ENCODE assay signal across 9 cellular contexts in the genomic region with DNA sequence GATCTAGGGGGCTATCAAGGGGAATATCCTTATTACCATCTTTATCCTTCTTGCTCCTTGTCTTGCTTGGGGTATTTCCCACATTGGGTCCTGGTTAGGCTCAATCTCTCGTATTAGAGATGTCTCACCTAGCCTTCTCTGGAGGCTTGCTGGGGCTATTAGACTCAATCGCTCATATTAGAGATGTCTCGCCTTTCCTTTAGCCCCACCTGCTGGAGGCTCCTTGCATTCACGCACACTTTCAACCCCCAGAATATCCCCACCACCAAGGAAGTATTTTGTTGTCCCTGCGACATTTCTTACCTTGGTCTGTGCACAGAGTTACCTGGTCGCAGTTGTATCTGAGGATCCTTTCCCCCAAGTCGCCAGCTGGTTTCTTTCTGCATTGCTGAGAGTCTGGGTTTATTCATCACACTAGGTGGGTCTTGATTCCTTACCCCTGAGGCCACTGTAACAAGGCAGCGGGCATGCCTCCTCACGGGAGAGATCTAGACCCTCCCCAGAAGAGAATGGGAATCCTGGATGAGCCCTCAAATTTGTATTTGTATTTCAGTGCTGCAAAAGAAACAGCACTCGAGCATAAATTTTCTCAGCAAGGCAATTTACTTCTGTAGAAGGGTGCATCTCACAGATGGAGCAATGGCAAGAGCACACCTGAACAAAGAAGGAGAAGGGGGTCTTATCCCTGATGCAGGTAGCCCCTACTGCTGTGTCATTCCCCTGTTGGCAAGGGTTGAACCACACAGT. TPM values are rescaled to one million over a fixed set of nuclear protein-coding genes. Genes with fewer than 3 reads are reported as not detected.
DNase-seq lines count a peak whose midpoint lies in the region; ATAC-seq and TF ChIP-seq lines count a peak whose summit lies in the region.
"Had no signal": no experiment of that assay in that cellular context is flagged by ENCODE, and none has a peak within 500 bp of the region (broad histone marks: within the 10 kb centered on the region; RNA-seq: fewer than 3 reads in every experiment).

No MANE protein-coding gene starts in this region.

- H3K4me3 ChIP-seq in LNCaP clone FGC (ENCODE audit: low read depth, low read length) (no peak overlapping the region), kidney epithelial cell (ENCODE audit: low read depth, low read length) (no peak overlapping the region), suprapubic skin (no peak overlapping the region)

- no peak for TF ChIP-seq POLR2A in suprapubic skin (IDR thresholded peaks at IDR 0.05)

- TF ChIP-seq EP300 in suprapubic skin (IDR thresholded peaks at IDR 0.05): no peak

- H3K27me3 Mint-ChIP-seq in activated T-helper 17 cell treated with anti-CD3 and anti-CD28 coated beads, Interleukin-2, amount 50 U/mL, for 72 hours: no peaks in the 10 kb centered on the region

- H3K27ac ChIP-seq in suprapubic skin: no peak overlapping the region

- H3K4me1 Mint-ChIP-seq in activated T-helper 17 cell treated with anti-CD3 and anti-CD28 coated beads, Interleukin-2, amount 50 U/mL, for 72 hours: no peaks in the 10 kb centered on the region

- no peaks in the 10 kb centered on the region for H3K9me3 Mint-ChIP-seq in activated T-helper 17 cell treated with anti-CD3 and anti-CD28 coated beads, Interleukin-2, amount 50 U/mL, for 72 hours

- TF ChIP-seq CTCF in LNCaP clone FGC (IDR thresholded peaks at IDR 0.05; ENCODE audit: control insufficient read depth, extremely low read depth, insufficient read depth): peak; percentile 31; the same call in 1 of the 2 replicates
- TF ChIP-seq CTCF in kidney epithelial cell (IDR thresholded peaks at IDR 0.05; ENCODE audit: insufficient read depth, low read length, poor library complexity, severe bottlenecking): peak; percentile 23
- TF ChIP-seq CTCF in suprapubic skin (IDR thresholded peaks at IDR 0.05): no peak

- H3K36me3 ChIP-seq in kidney epithelial cell (ENCODE audit: control insufficient read depth, insufficient read depth, low read length) (no peaks in the 10 kb centered on the region), suprapubic skin (no peaks in the 10 kb centered on the region)

- peak; percentile 42 for ATAC-seq in activated T-helper 17 cell treated with anti-CD3 and anti-CD28 coated beads, Interleukin-2, amount 50 U/mL, for 72 hours (replicated peaks)
- ATAC-seq in HG02852 (IDR thresholded peaks at IDR 0.05; ENCODE audit: unreplicated experiment) (no peak), HG03045 (IDR thresholded peaks at IDR 0.05; ENCODE audit: unreplicated experiment) (no peak)

- no peaks in the 10 kb centered on the region for H3K9me3 ChIP-seq in suprapubic skin

- H3K27me3 ChIP-seq in kidney epithelial cell (ENCODE audit: control insufficient read depth, insufficient read depth, low read length) (no peaks in the 10 kb centered on the region), suprapubic skin (no peaks in the 10 kb centered on the region)

- 80% methylated on average over 10 of the region's 10 CpGs for WGBS in suprapubic skin

- no peaks in the 10 kb centered on the region for H3K4me1 ChIP-seq in suprapubic skin

- no peaks in the 10 kb centered on the region for H3K36me3 Mint-ChIP-seq in activated T-helper 17 cell treated with anti-CD3 and anti-CD28 coated beads, Interleukin-2, amount 50 U/mL, for 72 hours (ENCODE audit: low read depth)

- H3K27ac Mint-ChIP-seq in activated T-helper 17 cell treated with anti-CD3 and anti-CD28 coated beads, Interleukin-2, amount 50 U/mL, for 72 hours: no peak overlapping the region

- no peak overlapping the region for H3K4me3 Mint-ChIP-seq in activated T-helper 17 cell treated with anti-CD3 and anti-CD28 coated beads, Interleukin-2, amount 50 U/mL, for 72 hours

- DNase-seq in GM03348 (ENCODE audit: low spot score) (peak; percentile 56), LNCaP clone FGC (ENCODE audit: low read depth) (no peak), kidney epithelial cell (ENCODE audit: low read depth) (no peak), suprapubic skin (ENCODE audit: low spot score in 2 of 2) (no peak), cerebellum (ENCODE audit: low spot score) (no peak)

RNA-seq across cellular contexts. Expression of a gene that starts 15.9 kb away (rescaled TPM):
- 1 to 10 TPM; 7.7 to 9.2 TPM for total RNA-seq in activated T-helper 17 cell treated with anti-CD3 and anti-CD28 coated beads, Interleukin-2, amount 50 U/mL, for 72 hours
- 3.6 and 5.5 TPM in 2 replicates for total RNA-seq in kidney epithelial cell
- total RNA-seq in suprapubic skin: 1 to 10 TPM; 2.4 to 3.4 (median 3.1) TPM
- total RNA-seq in cerebellum: 7.8 TPM

RNA-seq across cellular contexts. Expression of a gene that starts 31.4 kb away (rescaled TPM):
- total RNA-seq in activated T-helper 17 cell treated with anti-CD3 and anti-CD28 coated beads, Interleukin-2, amount 50 U/mL, for 72 hours: 10 to 100 TPM; 13.1 to 15.9 TPM
- total RNA-seq in kidney epithelial cell (15.1 and 17.6 TPM in 2 replicates), suprapubic skin (10 to 100 TPM in 2 of 4 donors, 1 to 10 TPM in 2; 6.0 to 14.9 (median 10.6) TPM), cerebellum (10.6 TPM)

RNA-seq across cellular contexts. Expression of a gene that starts 32.7 kb away (rescaled TPM):
- total RNA-seq in activated T-helper 17 cell treated with anti-CD3 and anti-CD28 coated beads, Interleukin-2, amount 50 U/mL, for 72 hours: under 1 TPM; 0.32 to 0.69 TPM
- total RNA-seq in kidney epithelial cell (1.2 and 1.5 TPM in 2 replicates), suprapubic skin (1 to 10 TPM in 1 of 4 donors, under 1 TPM in 2, not detected in 1; 0.15 to 1.2 (median 0.32) TPM), cerebellum (13.4 TPM)
- total RNA-seq: T-helper 1 cell treated with Interleukin-12 subunit alpha and Interleukin-12 subunit beta and Interleukin-4 antibody, amounts not matched to agents 30 ng/mL and 1 ng/mL, for 36 hours had no signal

RNA-seq across cellular contexts. Expression of a gene that starts 38.4 kb away (rescaled TPM):
- not detected for total RNA-seq in activated T-helper 17 cell treated with anti-CD3 and anti-CD28 coated beads, Interleukin-2, amount 50 U/mL, for 72 hours
- not detected in 2 replicates for total RNA-seq in kidney epithelial cell
- total RNA-seq in suprapubic skin: not detected
- total RNA-seq in cerebellum: not detected
- total RNA-seq: T-helper 1 cell treated with Interleukin-12 subunit alpha and Interleukin-12 subunit beta and Interleukin-4 antibody, amounts not matched to agents 30 ng/mL and 1 ng/mL, for 36 hours had no signal

Comparison
In these comparisons a context has a peak if more than half of its experiments do, and no peak if none do; other contexts are left out.
1. CTCF ChIP-seq: peak in LNCaP clone FGC (single experiment) and kidney epithelial cell (single experiment); none in suprapubic skin (0 of 2).